In genomic region chr15:65460948-65461347, GRCh38 we compare ENCODE assay signal across 12 cellular contexts. TPM values are rescaled to one million over a fixed set of nuclear protein-coding genes. Genes with fewer than 3 reads are reported as not detected.
DNase-seq lines count a peak whose midpoint lies in the region; ATAC-seq, FAIRE-seq and TF ChIP-seq lines count a peak whose summit lies in the region.
"Had no signal": no experiment of that assay in that cellular context is flagged by ENCODE, and none has a peak within 500 bp of the region (broad histone marks: within the 10 kb centered on the region; RNA-seq: fewer than 3 reads in every experiment).

No MANE protein-coding gene starts in this region.

- no peak overlapping the region for H3K4me3 Mint-ChIP-seq in T-helper 17 cell

- H3K27ac Mint-ChIP-seq in T-helper 17 cell, result peak overlapping the region; percentile 8

- DNase-seq in T-helper 17 cell (no peak), bronchial epithelial cell (ENCODE audit: low read depth) (peak; percentile 22), DMS153 (lab: John Stamatoyannopoulos, UW) (no peak)
- DNase-seq in stimulated activated CD4-positive, alpha-beta T cell treated with anti-CD3 and anti-CD28 coated beads, Interleukin-1b, Interleukin-23, amount 100 ng/mL, for 48 hours, result peak; percentile 64
- DNase-seq: GOT3, MV-4-11, NCI-H510A, SIG-M5 had no signal

- no peaks in the 10 kb centered on the region for H3K27me3 Mint-ChIP-seq in T-helper 17 cell

- peaks cover 9% of the 10 kb centered on the region for H3K36me3 ChIP-seq in bronchial epithelial cell (ENCODE audit: control insufficient read depth, insufficient read depth, low read length)

- TF ChIP-seq CTCF in bronchial epithelial cell (IDR thresholded peaks at IDR 0.05; ENCODE audit: insufficient read depth, low read length, severe bottlenecking), result no peak

- ATAC-seq in GM18520 (IDR thresholded peaks at IDR 0.05; ENCODE audit: unreplicated experiment) (peak; percentile 43), T-helper 17 cell (no peak), HG03159 (IDR thresholded peaks at IDR 0.05; ENCODE audit: unreplicated experiment) (no peak), HG02938 (IDR thresholded peaks at IDR 0.05; ENCODE audit: unreplicated experiment) (no peak), GM21360 (IDR thresholded peaks at IDR 0.05; ENCODE audit: unreplicated experiment) (no peak)

- no peaks in the 10 kb centered on the region for H3K27me3 ChIP-seq in bronchial epithelial cell (ENCODE audit: control insufficient read depth, insufficient read depth, low read length)

- H3K9me3 ChIP-seq in T-helper 17 cell (ENCODE audit: control insufficient read depth, low read length, poor library complexity, severe bottlenecking), result no peaks in the 10 kb centered on the region

- peaks cover 8% of the 10 kb centered on the region for H3K36me3 Mint-ChIP-seq in T-helper 17 cell (ENCODE audit: low read depth)

- H3K4me1 Mint-ChIP-seq in T-helper 17 cell, result peaks cover 4% of the 10 kb centered on the region

- FAIRE-seq in bronchial epithelial cell (lab: Jason Lieb, UNC), result no peak

- H3K4me3 ChIP-seq in bronchial epithelial cell (ENCODE audit: low read depth, low read length), result no peak overlapping the region

RNA-seq across cellular contexts. Expression of gene IGDCC4, which starts 38.2 kb away (rescaled TPM):
- under 1 TPM; 0.07 to 0.10 TPM for total RNA-seq in T-helper 17 cell
- total RNA-seq in bronchial epithelial cell, result under 0.01 TPM in 2 replicates

RNA-seq across cellular contexts. Expression of gene DPP8, which starts 56.5 kb away (rescaled TPM):
- total RNA-seq in T-helper 17 cell (10 to 100 TPM; 37.9 to 42.9 TPM), bronchial epithelial cell (28.4 and 41.9 TPM in 2 replicates)

Comparison
In these comparisons a context has a peak if more than half of its experiments do, and no peak if none do; other contexts are left out.
1. DNase-seq: peak in bronchial epithelial cell (single experiment) and stimulated activated CD4-positive, alpha-beta T cell treated with anti-CD3 and anti-CD28 coated beads, Interleukin-1b, Interleukin-23, amount 100 ng/mL, for 48 hours (single experiment); none in T-helper 17 cell (0 of 3) and DMS153 (single experiment).